Comparison of ENCODE assay signal across 12 cellular contexts in genomic region chr15:39625451-39625850, GRCh38. TPM values are rescaled to one million over a fixed set of nuclear protein-coding genes. Genes with fewer than 3 reads are reported as not detected.
A peak's percentile ranks its signal among the peaks of the same experiment; 100 is the strongest.
DNase-seq lines count a peak whose midpoint lies in the region; ATAC-seq, FAIRE-seq and TF ChIP-seq lines count a peak whose summit lies in the region.
"Had no signal": no experiment of that assay in that cellular context is flagged by ENCODE, and none has a peak within 500 bp of the region (broad histone marks: within the 10 kb centered on the region; RNA-seq: fewer than 3 reads in every experiment).

No MANE protein-coding gene starts in this region.

- H4K20me1 ChIP-seq in BLaER1 = no peaks in the 10 kb centered on the region

- H3K27me3 ChIP-seq in BLaER1 = no peaks in the 10 kb centered on the region
- no peaks in the 10 kb centered on the region for H3K27me3 ChIP-seq in bronchial epithelial cell (ENCODE audit: control insufficient read depth, insufficient read depth, low read length)
- H3K27me3 ChIP-seq in Caco-2 (replicated peaks; ENCODE audit: control insufficient read depth, insufficient read depth, low read length) = no peaks in the 10 kb centered on the region
- H3K27me3 ChIP-seq: foreskin keratinocyte had no signal

- CTCF ChIA-PET in Caco-2 (lab: Charles Lee) = no interaction called here

- TF ChIP-seq CTCF in bronchial epithelial cell (IDR thresholded peaks at IDR 0.05; ENCODE audit: insufficient read depth, low read length, severe bottlenecking) (no peak), natural killer cell (IDR thresholded peaks at IDR 0.05) (no peak), Caco-2 (IDR thresholded peaks at IDR 0.05; ENCODE audit: insufficient read depth in 1 of 2, low read depth in 1 of 2, low read length in 1 of 2, severe bottlenecking in 1 of 2, unreplicated experiment in 1 of 2) (no peak)

- H3K9me3 Mint-ChIP-seq in IgD-negative memory B cell = no peaks in the 10 kb centered on the region
- peaks cover 0 to 2% of the 10 kb centered on the region in 2 donors for H3K9me3 Mint-ChIP-seq in natural killer cell
- H3K9me3 Mint-ChIP-seq in Caco-2 (ENCODE audit: unreplicated experiment) = no peaks in the 10 kb centered on the region

- no peak for ATAC-seq in natural killer cell
- ATAC-seq in HG03175 (IDR thresholded peaks at IDR 0.05; ENCODE audit: unreplicated experiment) = no peak

- DNase-seq in bronchial epithelial cell (ENCODE audit: low read depth) (no peak), natural killer cell (no peak), nucleus accumbens (lab: John Stamatoyannopoulos, UW) (no peak), Caco-2 (no peak), activated gamma-delta T cell (lab: John Stamatoyannopoulos, UW) (no peak)
- DNase-seq: GOT3, NCI-H2081 had no signal

- peak; percentile 18 for FAIRE-seq in bronchial epithelial cell (lab: Jason Lieb, UNC)

- H3K27me3 Mint-ChIP-seq in IgD-negative memory B cell (peaks cover 1% of the 10 kb centered on the region), natural killer cell (ENCODE audit: low read depth in 2 of 2) (no peaks in the 10 kb centered on the region), Caco-2 (ENCODE audit: insufficient read depth, unreplicated experiment) (no peaks in the 10 kb centered on the region)
- H3K27me3 Mint-ChIP-seq: progenitor cell of endocrine pancreas had no signal

- H3K4me1 Mint-ChIP-seq in IgD-negative memory B cell (peaks cover 5 to 30% (median 10%) of the 10 kb centered on the region in 3 donors), natural killer cell (peaks cover 95 to 96% of the 10 kb centered on the region in 2 donors), Caco-2 (ENCODE audit: low read depth, unreplicated experiment) (peaks cover 12% of the 10 kb centered on the region)

- BruUV-seq in Caco-2 (replicated peaks; lab: Mats Ljungman, UMichigan) = no TSS peak

- peak overlapping the region; percentile 68 for H3K4me2 ChIP-seq in BLaER1

- H3K9me3 ChIP-seq in BLaER1 (peaks cover 9% of the 10 kb centered on the region), Caco-2 (no peaks in the 10 kb centered on the region)

- H3K36me3 ChIP-seq in BLaER1 (no peaks in the 10 kb centered on the region), bronchial epithelial cell (ENCODE audit: control insufficient read depth, insufficient read depth, low read length) (no peaks in the 10 kb centered on the region), Caco-2 (ENCODE audit: control insufficient read depth, insufficient read depth, low read length) (no peaks in the 10 kb centered on the region)

- intact Hi-C loops in natural killer cell (cut with micrococcal nuclease) (loop anchor here (2.0 to 10.0 kb wide), 3 partner anchors 41 to 1051 kb away; no protein-coding TSS in a partner anchor), Caco-2 (cut with micrococcal nuclease; ENCODE audit: unreplicated experiment) (no loop called here)

- no peaks in the 10 kb centered on the region for H3K36me3 Mint-ChIP-seq in IgD-negative memory B cell
- H3K36me3 Mint-ChIP-seq in natural killer cell = peaks cover 6% of the 10 kb centered on the region
- H3K36me3 Mint-ChIP-seq in Caco-2 (ENCODE audit: insufficient read depth, unreplicated experiment) = no peaks in the 10 kb centered on the region

- no peak overlapping the region for H3K9ac ChIP-seq in BLaER1

- H3K4me3 ChIP-seq in BLaER1 (no peak overlapping the region), bronchial epithelial cell (ENCODE audit: low read depth, low read length) (no peak overlapping the region), Caco-2 (ENCODE audit: low read depth, low read length) (no peak overlapping the region)

- peak overlapping the region in 2 of 4 donors; percentile 47 to 73 for H3K4me3 Mint-ChIP-seq in IgD-negative memory B cell
- peak overlapping the region; percentile 97 for H3K4me3 Mint-ChIP-seq in natural killer cell
- no peak overlapping the region for H3K4me3 Mint-ChIP-seq in Caco-2 (ENCODE audit: unreplicated experiment)

- H3K27ac Mint-ChIP-seq in IgD-negative memory B cell (peak overlapping the region in 2 of 3 donors; percentile 74 to 96), natural killer cell (peak overlapping the region; percentile 100), Caco-2 (ENCODE audit: unreplicated experiment) (no peak overlapping the region)
- H3K27ac Mint-ChIP-seq: progenitor cell of endocrine pancreas had no signal

- POLR2A ChIA-PET in Caco-2 (lab: Charles Lee) = no interaction called here

- H3K4me1 ChIP-seq in BLaER1 (peaks cover 43% of the 10 kb centered on the region), Caco-2 (0 out of 2 replicates have a peak, but pooled peaks cover 4% of the 10 kb centered on the region)

- 0 out of 2 replicates have a peak overlapping the region, but pooled peaks have one; percentile 19 for H3K27ac ChIP-seq in BLaER1

RNA-seq across cellular contexts. Expression of gene THBS1, which starts 44.6 kb away (rescaled TPM):
- 1.4 TPM for polyA plus RNA-seq in IgD-negative memory B cell
- total RNA-seq in bronchial epithelial cell (37.8 and 162 TPM in 2 replicates), natural killer cell (10 to 100 TPM; 27.1 to 43.3 (median 38.3) TPM), Caco-2 (2022) (288 and 342 TPM in 2 replicates)
